Comparison of ENCODE assay signal across 8 cellular contexts in the genomic region with DNA sequence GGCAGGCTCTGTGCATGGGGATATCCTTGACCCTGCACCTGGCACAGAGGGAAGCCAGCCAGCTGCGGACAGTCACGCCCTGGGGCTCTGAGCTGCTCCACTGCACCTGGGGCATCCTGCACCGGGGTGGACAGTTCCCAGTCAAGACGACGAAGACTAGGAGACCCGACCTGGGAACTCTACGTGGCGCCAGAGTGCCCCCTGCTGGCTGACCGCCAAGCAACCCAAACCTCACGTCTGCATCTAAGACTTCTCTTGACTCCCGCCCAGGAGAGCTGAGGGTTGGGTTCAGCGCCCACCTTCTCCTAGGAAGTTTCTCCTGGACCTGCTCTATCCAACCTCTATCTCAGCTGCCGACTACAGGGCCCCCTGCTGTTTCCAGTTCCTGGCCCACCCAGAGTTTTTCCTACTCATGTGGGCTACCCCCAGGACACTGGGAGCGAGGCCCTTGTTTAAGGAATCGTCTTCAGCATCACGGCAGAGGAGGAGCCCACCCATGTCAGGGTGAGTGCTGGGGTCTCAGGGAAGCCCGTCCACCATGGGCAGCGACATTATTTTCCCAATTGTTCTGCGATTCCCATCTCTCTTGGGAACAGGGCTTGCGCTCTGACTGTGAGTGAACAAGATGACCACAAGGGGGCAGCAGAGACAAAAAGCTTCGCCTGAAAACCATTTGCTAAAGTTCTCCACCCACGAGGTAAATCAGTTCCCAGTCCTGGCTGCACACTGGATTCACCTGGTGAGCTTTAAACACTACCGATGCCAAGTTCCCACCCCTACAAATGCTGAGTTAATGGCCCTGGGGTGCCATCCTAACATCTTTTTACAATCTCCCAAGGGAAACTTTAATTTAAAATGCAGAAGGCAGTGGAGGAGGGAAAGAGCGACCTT. TPM values are rescaled to one million over a fixed set of nuclear protein-coding genes. Genes with fewer than 3 reads are reported as not detected.
DNase-seq lines count a peak whose midpoint lies in the region; ATAC-seq and TF ChIP-seq lines count a peak whose summit lies in the region.

No MANE protein-coding gene starts in this region.

- H3K9ac ChIP-seq in endodermal cell (ENCODE audit: extremely low read depth, low read length, poor library complexity, severe bottlenecking) (no peak overlapping the region), mesenchymal stem cell (ENCODE audit: low read length) (no peak overlapping the region)

- H3K4me1 Mint-ChIP-seq in endodermal cell = peaks cover 25% of the 10 kb centered on the region

- H4K91ac ChIP-seq in mesenchymal stem cell (ENCODE audit: low read length) = no peak overlapping the region

- no peak overlapping the region for H3K18ac ChIP-seq in mesenchymal stem cell (ENCODE audit: low read depth in 1 of 2, low read length in 2 of 2)

- peak; percentile 55 for ATAC-seq in HG03520 (IDR thresholded peaks at IDR 0.05; ENCODE audit: unreplicated experiment)
- no peak for ATAC-seq in GM19351 (IDR thresholded peaks at IDR 0.05; ENCODE audit: unreplicated experiment)

- H3K27ac ChIP-seq in endodermal cell (ENCODE audit: low read depth, low read length) (no peak overlapping the region), mesenchymal stem cell (ENCODE audit: low read length, poor library complexity, severe bottlenecking) (no peak overlapping the region)

- peak; percentile 82 for TF ChIP-seq CTCF in endodermal cell (conservative IDR thresholded peaks at IDR 0.05)

- no peaks in the 10 kb centered on the region for H3K79me1 ChIP-seq in mesenchymal stem cell (replicated peaks; ENCODE audit: low read length, poor library complexity, severe bottlenecking)

- no peaks in the 10 kb centered on the region for H3K9me3 Mint-ChIP-seq in endodermal cell

- no peak overlapping the region for H3K4ac ChIP-seq in mesenchymal stem cell (ENCODE audit: low read depth in 1 of 2, low read length in 2 of 2)

- no peaks in the 10 kb centered on the region for H3K36me3 Mint-ChIP-seq in endodermal cell (ENCODE audit: low read depth)

- WGBS in endodermal cell (ENCODE audit: insufficient coverage in 1 of 2, insufficient read length in 1 of 2), 2 experiments = 14 to 18% methylated on average over 18 to 24 of the region's 24 CpGs
- WGBS in mesenchymal stem cell = 11% methylated on average over 23 of the region's 24 CpGs

- H3K27ac Mint-ChIP-seq in endodermal cell = peak overlapping the region; percentile 64

- peak overlapping the region; percentile 46 for H3K4me3 Mint-ChIP-seq in endodermal cell

- H2BK120ac ChIP-seq in mesenchymal stem cell (ENCODE audit: low read depth, low read length) = no peak overlapping the region

- no peak overlapping the region for H2BK15ac ChIP-seq in mesenchymal stem cell (ENCODE audit: low read depth, poor library complexity, severe bottlenecking)

- no peak overlapping the region for H2AK5ac ChIP-seq in mesenchymal stem cell (ENCODE audit: low read length, severe bottlenecking)

- H3K14ac ChIP-seq in mesenchymal stem cell (ENCODE audit: low read length in 2 of 2) = no peak overlapping the region

- no peak overlapping the region for H2BK12ac ChIP-seq in mesenchymal stem cell (ENCODE audit: low read length in 2 of 2)

- H3K36me3 ChIP-seq in endodermal cell (ENCODE audit: control insufficient read depth, insufficient read depth, low read length) (no peaks in the 10 kb centered on the region), mesenchymal stem cell (ENCODE audit: control insufficient read depth in 1 of 2, insufficient read depth in 2 of 2, low read depth in 1 of 2, low read length in 2 of 2) (no peaks in the 10 kb centered on the region)

- peaks cover 11% of the 10 kb centered on the region for H3K4me1 ChIP-seq in endodermal cell (ENCODE audit: control insufficient read depth, insufficient read depth, low read length)
- H3K4me1 ChIP-seq in mesenchymal stem cell (ENCODE audit: control insufficient read depth, insufficient read depth, low read depth, low read length) = peaks cover 6% of the 10 kb centered on the region

- H2AFZ ChIP-seq in mesenchymal stem cell (ENCODE audit: low read depth, low read length) = no peak overlapping the region

- H3K27me3 ChIP-seq in endodermal cell (ENCODE audit: control insufficient read depth, insufficient read depth, low read length, poor library complexity, severe bottlenecking) (peaks cover 10% of the 10 kb centered on the region), mesenchymal stem cell (ENCODE audit: control insufficient read depth in 1 of 2, insufficient read depth in 1 of 2, low read length in 2 of 2) (peaks cover 10 to 77% of the 10 kb centered on the region in 2 experiments)

- H3K4me3 ChIP-seq in endodermal cell (ENCODE audit: low read length) = peak overlapping the region; percentile 67
- H3K4me3 ChIP-seq in mesenchymal stem cell (ENCODE audit: insufficient read depth in 1 of 2, low read depth in 1 of 2, low read length in 2 of 2) = no peak overlapping the region

- H2BK5ac ChIP-seq in mesenchymal stem cell (ENCODE audit: low read depth, low read length, poor library complexity, severe bottlenecking) = no peak overlapping the region

- H3K27me3 Mint-ChIP-seq in endodermal cell (ENCODE audit: insufficient read depth) = peaks cover 23% of the 10 kb centered on the region

- no peaks in the 10 kb centered on the region for H3K9me3 ChIP-seq in endodermal cell (ENCODE audit: control insufficient read depth, low read length)
- no peaks in the 10 kb centered on the region for H3K9me3 ChIP-seq in mesenchymal stem cell (ENCODE audit: control insufficient read depth, low read length)

- no peak overlapping the region for H3K23ac ChIP-seq in mesenchymal stem cell (ENCODE audit: low read length in 2 of 2)

- H4K8ac ChIP-seq in mesenchymal stem cell (ENCODE audit: low read length) = no peak overlapping the region

- no peak overlapping the region for H3K4me2 ChIP-seq in mesenchymal stem cell (ENCODE audit: low read length, poor library complexity, severe bottlenecking)

- DNase-seq in ELR (ENCODE audit: low read depth) (peak; percentile 77), NCI-H82 treated with DMSO at 0.1 percent for 48 hours (lab: John Stamatoyannopoulos, UW; ENCODE audit: unreplicated experiment) (peak; percentile 23), endodermal cell (peak; percentile 96), mesenchymal stem cell (peak; percentile 67)
- peak; percentile 85 for DNase-seq in activated CD8-positive, alpha-beta memory T cell treated with anti-CD3 and anti-CD28 coated beads for 24 hours
- peak; percentile 19 to 27 for DNase-seq in stimulated activated CD8-positive, alpha-beta memory T cell treated with anti-CD3 and anti-CD28 coated beads, Interleukin-15, amount 100 ng/mL, for 48 hours (ENCODE audit: low read depth in 2 of 2)

RNA-seq across cellular contexts. Expression of a gene that starts 29.3 kb away (rescaled TPM):
- under 1 TPM; 0.22 to 0.24 TPM for total RNA-seq in endodermal cell
- polyA plus RNA-seq in endodermal cell (2013, experiment 1 of 2) = not detected
- not detected for polyA plus RNA-seq in endodermal cell (2013, experiment 2 of 2)
- polyA plus RNA-seq in mesenchymal stem cell (2013, experiment 1 of 2) = not detected
- polyA plus RNA-seq in mesenchymal stem cell (2013, experiment 2 of 2) = not detected

RNA-seq across cellular contexts. Expression of a gene that starts 49.5 kb away (rescaled TPM):
- 10 to 100 TPM in 1 of 2 donors, 1 to 10 TPM in 1; 9.4 to 13.6 TPM for total RNA-seq in endodermal cell
- polyA plus RNA-seq in endodermal cell (2013, experiment 1 of 2) = 11.8 TPM
- 10.8 TPM for polyA plus RNA-seq in endodermal cell (2013, experiment 2 of 2)
- 6.0 TPM for polyA plus RNA-seq in mesenchymal stem cell (2013, experiment 1 of 2)
- 6.4 TPM for polyA plus RNA-seq in mesenchymal stem cell (2013, experiment 2 of 2)

RNA-seq across cellular contexts. Expression of a gene that starts 54.0 kb away (rescaled TPM):
- total RNA-seq in endodermal cell = 1 to 10 TPM in 1 of 2 donors, not detected in 1; 1.8 TPM
- 5.6 TPM for polyA plus RNA-seq in endodermal cell (2013, experiment 1 of 2)
- polyA plus RNA-seq in endodermal cell (2013, experiment 2 of 2) = 7.4 TPM
- polyA plus RNA-seq in mesenchymal stem cell (2013, experiment 1 of 2) = 0.52 TPM
- polyA plus RNA-seq in mesenchymal stem cell (2013, experiment 2 of 2) = 0.86 TPM

Comparison
In these comparisons a context has a peak if more than half of its experiments do, and no peak if none do; other contexts are left out.
1. DNase-seq: peak in every context shown above with its lines; median percentile 96 in endodermal cell; 85 in activated CD8-positive, alpha-beta memory T cell treated with anti-CD3 and anti-CD28 coated beads for 24 hours; 77 in ELR; 67 in mesenchymal stem cell; 23 in NCI-H82 treated with DMSO at 0.1 percent for 48 hours; 23 in stimulated activated CD8-positive, alpha-beta memory T cell treated with anti-CD3 and anti-CD28 coated beads, Interleukin-15, amount 100 ng/mL, for 48 hours.